In the genomic region with DNA sequence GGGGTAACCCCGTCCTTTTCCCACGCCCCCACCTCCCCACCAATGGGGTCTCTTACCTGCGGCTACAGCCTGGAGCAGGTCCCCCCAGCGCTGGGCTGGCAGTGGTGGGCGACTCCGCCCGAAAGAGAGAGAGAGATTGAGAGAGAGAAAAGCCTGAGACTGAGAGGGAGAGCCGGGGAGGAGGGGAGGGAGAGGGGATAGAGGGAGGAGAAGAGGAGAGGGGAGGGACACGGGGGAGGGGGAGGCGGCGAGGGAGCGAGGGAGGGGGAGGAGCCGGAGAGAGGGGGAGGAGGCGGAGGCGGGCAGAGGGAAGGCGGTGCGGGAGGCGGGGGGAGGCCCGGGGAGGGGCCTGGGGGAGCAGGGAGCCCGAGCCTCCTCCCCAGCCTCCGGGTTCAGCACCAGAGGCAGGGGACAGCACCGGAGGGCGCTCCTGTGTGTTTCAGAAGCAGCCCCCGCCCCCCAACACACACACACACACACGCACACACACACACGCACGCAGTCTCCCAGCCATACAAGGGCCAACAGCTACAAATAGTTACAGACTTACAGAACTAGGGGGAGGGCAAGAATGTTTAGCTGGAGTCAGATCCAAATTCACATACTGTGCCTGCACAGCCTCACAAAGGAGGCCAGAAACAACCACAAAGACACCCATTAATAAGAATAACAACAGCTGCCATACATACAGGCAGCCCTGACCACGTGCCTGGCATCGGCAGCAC, we compare ENCODE assay signal across 8 cellular contexts. TPM values are rescaled to one million over a fixed set of nuclear protein-coding genes. Genes with fewer than 3 reads are reported as not detected.
DNase-seq lines count a peak whose midpoint lies in the region; ATAC-seq lines count a peak whose summit lies in the region.

TSS of gene SLC8A2 (minus strand) at position 161 of the 725 bp plus-strand sequence. CDS start 5,490 bp downstream, outside the sequence.

- ATAC-seq in HG03571 (IDR thresholded peaks at IDR 0.05; ENCODE audit: unreplicated experiment) = no peak

- peak; percentile 8 for DNase-seq in GM04503 (ENCODE audit: low read depth)
- DNase-seq in NCI-H1930 (lab: John Stamatoyannopoulos, UW) = peak; percentile 67 to 69
- peak; percentile 33 for DNase-seq in activated CD4-positive, alpha-beta T cell treated with anti-CD3 and anti-CD28 coated beads for 1 hour
- peak; percentile 97 for DNase-seq in cerebellum (ENCODE audit: low spot score)
- DNase-seq in left kidney (ENCODE audit: low read depth, low spot score) = peak; percentile 96
- peak; percentile 18 to 31 (median 19) for DNase-seq in stimulated activated CD4-positive, alpha-beta T cell treated with anti-CD3 and anti-CD28 coated beads, TNF-alpha, amount 100 ng/mL, for 1 hour (ENCODE audit: low read depth in 3 of 3, low spot score in 1 of 3)
- DNase-seq in NCI-H187 treated with DMSO at 0.1 percent for 48 hours (lab: John Stamatoyannopoulos, UW) = no peak

RNA-seq across cellular contexts. Expression of gene SLC8A2, which starts in this region (rescaled TPM):
- total RNA-seq in cerebellum = 26.5 TPM
